ENCODE assay signal across 9 cellular contexts in the genomic region with DNA sequence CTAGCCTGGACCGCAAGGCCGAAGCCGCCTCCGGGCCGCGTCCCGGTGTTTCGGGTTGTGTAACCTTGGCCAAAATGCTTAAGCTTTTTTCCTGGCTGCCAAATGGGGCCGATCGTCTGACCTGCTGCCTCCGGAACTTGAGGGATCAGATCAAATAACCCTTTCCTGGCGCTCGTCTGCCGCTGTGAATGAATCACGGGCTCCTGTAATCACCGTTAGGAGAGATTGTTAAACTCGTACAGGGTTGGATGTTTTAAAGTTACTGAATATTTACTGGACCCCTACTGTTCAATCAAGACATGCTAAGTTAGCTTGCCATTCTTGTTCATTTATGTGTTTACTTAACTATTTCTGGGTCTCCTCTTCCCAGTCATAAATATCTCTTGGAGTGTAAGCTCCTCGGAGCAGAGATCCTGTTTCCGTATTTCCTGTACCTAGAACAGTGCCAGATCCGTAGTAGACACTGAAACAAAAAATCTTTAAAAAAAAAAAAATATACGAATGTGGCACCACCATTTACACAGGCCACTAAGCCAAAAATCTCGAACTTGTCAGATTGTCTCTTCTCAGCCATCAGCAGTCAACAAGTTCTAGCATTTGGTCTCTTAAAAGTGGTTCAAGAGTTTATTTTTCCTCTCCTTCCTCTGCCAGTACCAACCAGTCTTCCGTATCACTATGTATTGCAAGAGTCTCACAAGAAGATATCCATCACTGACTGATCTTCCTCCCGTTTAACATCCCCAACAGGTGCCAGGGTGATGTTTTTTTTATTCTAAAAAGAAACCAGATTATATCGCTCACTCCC. TPM values are rescaled to one million over a fixed set of nuclear protein-coding genes. Genes with fewer than 3 reads are reported as not detected.
DNase-seq lines count a peak whose midpoint lies in the region; ATAC-seq and TF ChIP-seq lines count a peak whose summit lies in the region.
"Had no signal": no experiment of that assay in that cellular context is flagged by ENCODE, and none has a peak within 500 bp of the region (broad histone marks: within the 10 kb centered on the region; RNA-seq: fewer than 3 reads in every experiment).

No MANE protein-coding gene starts in this region.

- peaks cover 9% of the 10 kb centered on the region for H3K36me3 ChIP-seq in Panc1 (ENCODE audit: control insufficient read depth, insufficient read depth, low read length)

- H3K27ac Mint-ChIP-seq in central memory CD8-positive, alpha-beta T cell (ENCODE audit: low read depth): no peak overlapping the region
- H3K27ac Mint-ChIP-seq: activated naive CD8-positive, alpha-beta T cell had no signal

- H3K9me3 Mint-ChIP-seq in central memory CD8-positive, alpha-beta T cell: no peaks in the 10 kb centered on the region

- DNase-seq in Daoy (ENCODE audit: low read depth) (peak; percentile 83), Panc1 (ENCODE audit: low read depth, low spot score) (peak; percentile 18), kidney tubule cell (ENCODE audit: low spot score) (peak; percentile 79)
- no peak for DNase-seq in central memory CD8-positive, alpha-beta T cell (ENCODE audit: low spot score in 2 of 2)
- DNase-seq in stimulated activated CD8-positive, alpha-beta memory T cell treated with anti-CD3 and anti-CD28 coated beads, Interleukin-15, amount 100 ng/mL, for 1 hour (ENCODE audit: low read depth): peak; percentile 32

- TF ChIP-seq CTCF in Panc1 (IDR thresholded peaks at IDR 0.05): no peak

- peaks cover 17% of the 10 kb centered on the region for H3K36me3 Mint-ChIP-seq in central memory CD8-positive, alpha-beta T cell (ENCODE audit: insufficient read depth)

- peaks cover 34% of the 10 kb centered on the region for H3K4me1 Mint-ChIP-seq in central memory CD8-positive, alpha-beta T cell

- intact Hi-C loops in Panc1 (cut with micrococcal nuclease; ENCODE audit: unreplicated experiment): no loop called here

- TSS peak; percentile 95 for BruUV-seq in Panc1 (replicated peaks; lab: Mats Ljungman, UMichigan)

- peaks cover 27% of the 10 kb centered on the region for H3K4me1 ChIP-seq in Panc1 (ENCODE audit: control insufficient read depth, insufficient read depth, low read length)

- H3K9me3 ChIP-seq in Panc1 (ENCODE audit: control insufficient read depth, insufficient read depth, low read depth, low read length): no peaks in the 10 kb centered on the region

- POLR2A ChIA-PET in Panc1 (lab: Charles Lee): interaction anchor here (0.6 to 0.7 kb wide), 2 partner anchors 8 to 702 kb away, joined by 4 to 5 read pairs; no protein-coding TSS in a partner anchor

- H3K4me3 ChIP-seq in Panc1 (ENCODE audit: low read depth in 2 of 2, low read length in 2 of 2): peak overlapping the region; percentile 88 to 93

- CTCF ChIA-PET in Panc1 (lab: Charles Lee): interaction anchor here (0.6 kb wide), 1 partner anchor 26 kb away, joined by 3 read pairs; no protein-coding TSS in a partner anchor

- H3K27me3 Mint-ChIP-seq in central memory CD8-positive, alpha-beta T cell: no peaks in the 10 kb centered on the region
- H3K27me3 Mint-ChIP-seq: activated naive CD8-positive, alpha-beta T cell had no signal

- H3K27me3 ChIP-seq in Panc1 (ENCODE audit: control insufficient read depth, insufficient read depth, low read length): no peaks in the 10 kb centered on the region

- in situ Hi-C loops in Panc1 (cut with HindIII; ENCODE audit: low pct_unique_long_range_greater_than_20kb, low sequenced_read_pairs): no loop called here

- H3K4me3 Mint-ChIP-seq in central memory CD8-positive, alpha-beta T cell: no peak overlapping the region

- H3K27ac ChIP-seq in Panc1 (ENCODE audit: low read length): peak overlapping the region; percentile 100

- peak; percentile 1 for ATAC-seq in HG03066 (IDR thresholded peaks at IDR 0.05; ENCODE audit: low read depth, unreplicated experiment)
- peak; percentile 52 for ATAC-seq in Panc1
- ATAC-seq in central memory CD8-positive, alpha-beta T cell (replicated peaks; ENCODE audit: extremely low read depth, poor library complexity, severe bottlenecking): peak; percentile 38
- no peak for ATAC-seq in HG03196 (IDR thresholded peaks at IDR 0.05; ENCODE audit: unreplicated experiment)
- no peak for ATAC-seq in HG03175 (IDR thresholded peaks at IDR 0.05; ENCODE audit: unreplicated experiment)

RNA-seq across cellular contexts. Expression of a gene that starts 0.6 kb away (rescaled TPM):
- 74.1 and 107 TPM in 2 replicates for total RNA-seq in Daoy (2014; rRNA removed; shearing (Covaris generic))
- total RNA-seq in Panc1 (2021; ENCODE audit: unreplicated experiment): 179 TPM
- 57.8 TPM for polyA plus RNA-seq in Panc1 (2012; ENCODE audit: insufficient read length)

Comparison
In these comparisons a context has a peak if more than half of its experiments do, and no peak if none do; other contexts are left out.
1. DNase-seq: peak in Daoy (single experiment), Panc1 (single experiment), kidney tubule cell (single experiment) and stimulated activated CD8-positive, alpha-beta memory T cell treated with anti-CD3 and anti-CD28 coated beads, Interleukin-15, amount 100 ng/mL, for 1 hour (single experiment); none in central memory CD8-positive, alpha-beta T cell (0 of 2).
2. ATAC-seq: peak in HG03066 (single experiment), Panc1 (single experiment) and central memory CD8-positive, alpha-beta T cell (single experiment); none in HG03196 (single experiment) and HG03175 (single experiment).